8 cellular contexts compared by ENCODE assay signal in genomic region chr13:26186141-26186870, GRCh38. TPM values are rescaled to one million over a fixed set of nuclear protein-coding genes. Genes with fewer than 3 reads are reported as not detected.
A peak's percentile ranks its signal among the peaks of the same experiment; 100 is the strongest.
DNase-seq lines count a peak whose midpoint lies in the region; ATAC-seq, FAIRE-seq and TF ChIP-seq lines count a peak whose summit lies in the region.

No MANE protein-coding gene starts in this region.

- H3K9me2 ChIP-seq in MM.1S (replicated peaks; ENCODE audit: insufficient read depth, low read length) = no peaks in the 10 kb centered on the region

- no peaks in the 10 kb centered on the region for H3K27me3 Mint-ChIP-seq in activated naive CD8-positive, alpha-beta T cell treated with anti-CD3 and anti-CD28 coated beads for 36 hours
- no peaks in the 10 kb centered on the region for H3K27me3 Mint-ChIP-seq in glutamatergic neuron (ENCODE audit: unreplicated experiment)

- H3F3A ChIP-seq in MM.1S (ENCODE audit: insufficient read depth, low read length) = peaks cover 8% of the 10 kb centered on the region

- H3K4me3 Mint-ChIP-seq in activated naive CD8-positive, alpha-beta T cell treated with anti-CD3 and anti-CD28 coated beads for 36 hours = peak overlapping the region; percentile 85
- peak overlapping the region; percentile 89 for H3K4me3 Mint-ChIP-seq in glutamatergic neuron (ENCODE audit: unreplicated experiment)

- peak overlapping the region; percentile 77 for H3K9ac ChIP-seq in MM.1S (ENCODE audit: low read length)

- peak overlapping the region; percentile 53; the same call in 1 of the 2 replicates for H3K4me2 ChIP-seq in MM.1S (ENCODE audit: low read depth, low read length)
- H3K4me2 ChIP-seq in osteoblast (ENCODE audit: insufficient read depth, low read length) = peak overlapping the region; percentile 98

- TF ChIP-seq CTCF in MM.1S (IDR thresholded peaks at IDR 0.05; ENCODE audit: low read length) (peak; percentile 25), glutamatergic neuron (IDR thresholded peaks at IDR 0.05; ENCODE audit: partially characterized antibody, unreplicated experiment) (no peak), osteoblast (IDR thresholded peaks at IDR 0.05; ENCODE audit: extremely low read depth, low read depth, low read length) (peak; percentile 20), thoracic aorta (IDR thresholded peaks at IDR 0.05) (peak; percentile 9)

- H3K9me3 ChIP-seq in MM.1S (replicated peaks; ENCODE audit: insufficient read depth, low read length) (no peaks in the 10 kb centered on the region), osteoblast (ENCODE audit: low read depth, low read length) (no peaks in the 10 kb centered on the region), thoracic aorta (no peaks in the 10 kb centered on the region)

- H3K4me1 ChIP-seq in MM.1S (ENCODE audit: low read length) = no peaks in the 10 kb centered on the region
- H3K4me1 ChIP-seq in osteoblast (ENCODE audit: insufficient read depth, low read length) = peaks cover 5% of the 10 kb centered on the region
- H3K4me1 ChIP-seq in thoracic aorta (ENCODE audit: control insufficient read depth in 1 of 2, low read depth in 2 of 2) = peaks cover 8 to 11% of the 10 kb centered on the region in 2 donors

- H2AFZ ChIP-seq in MM.1S (ENCODE audit: low read length) = peak overlapping the region; percentile 71
- peak overlapping the region; percentile 98 for H2AFZ ChIP-seq in osteoblast (ENCODE audit: low read length)

- peaks cover 19% of the 10 kb centered on the region for H3K4me1 Mint-ChIP-seq in activated naive CD8-positive, alpha-beta T cell treated with anti-CD3 and anti-CD28 coated beads for 36 hours
- H3K4me1 Mint-ChIP-seq in glutamatergic neuron (ENCODE audit: low read depth, unreplicated experiment) = no peaks in the 10 kb centered on the region

- no peaks in the 10 kb centered on the region for H3K9me3 Mint-ChIP-seq in activated naive CD8-positive, alpha-beta T cell treated with anti-CD3 and anti-CD28 coated beads for 36 hours
- peaks cover 6% of the 10 kb centered on the region for H3K9me3 Mint-ChIP-seq in glutamatergic neuron (ENCODE audit: unreplicated experiment)

- H3K27ac Mint-ChIP-seq in activated naive CD8-positive, alpha-beta T cell treated with anti-CD3 and anti-CD28 coated beads for 36 hours = peak overlapping the region; percentile 95
- no peak overlapping the region for H3K27ac Mint-ChIP-seq in glutamatergic neuron (ENCODE audit: unreplicated experiment)

- H3K36me3 ChIP-seq in H7 (replicated peaks; ENCODE audit: control insufficient read depth, insufficient read depth, low read length) = no peaks in the 10 kb centered on the region
- H3K36me3 ChIP-seq in MM.1S (replicated peaks; ENCODE audit: insufficient read depth, low read length) = no peaks in the 10 kb centered on the region
- H3K36me3 ChIP-seq in osteoblast (ENCODE audit: insufficient read depth, low read length) = no peaks in the 10 kb centered on the region
- no peaks in the 10 kb centered on the region for H3K36me3 ChIP-seq in thoracic aorta

- H3K27me3 ChIP-seq in H7 (ENCODE audit: control insufficient read depth, insufficient read depth, low read length) = peaks cover 3% of the 10 kb centered on the region; the same call in 1 of the 2 replicates
- no peaks in the 10 kb centered on the region for H3K27me3 ChIP-seq in MM.1S (replicated peaks; ENCODE audit: insufficient read depth, low read length)
- peaks cover 3% of the 10 kb centered on the region for H3K27me3 ChIP-seq in osteoblast (ENCODE audit: insufficient read depth, low read length)
- no peaks in the 10 kb centered on the region for H3K27me3 ChIP-seq in thoracic aorta (replicated peaks; ENCODE audit: insufficient read depth)

- DNase-seq in H7 = peak; percentile 93
- DNase-seq in MM.1S = peak; percentile 90
- DNase-seq in activated naive CD8-positive, alpha-beta T cell treated with anti-CD3 and anti-CD28 coated beads for 36 hours = peak; percentile 93
- peak; percentile 81 for DNase-seq in glutamatergic neuron
- peak; percentile 93 for DNase-seq in osteoblast (ENCODE audit: insufficient read length, low spot score, missing footprints)
- DNase-seq in thoracic aorta (ENCODE audit: low spot score) = peak; percentile 33

- H3K27ac ChIP-seq in MM.1S (ENCODE audit: low read length) = peak overlapping the region; percentile 89
- H3K27ac ChIP-seq in osteoblast (ENCODE audit: low read depth, low read length) = peak overlapping the region; percentile 78
- peak overlapping the region; percentile 59 to 70 for H3K27ac ChIP-seq in thoracic aorta

- FAIRE-seq in G401.6 (lab: Jason Lieb, UNC) = peak; percentile 91

- H4K20me1 ChIP-seq in MM.1S (ENCODE audit: insufficient read depth, low read length) = no peaks in the 10 kb centered on the region
- no peaks in the 10 kb centered on the region for H4K20me1 ChIP-seq in osteoblast (ENCODE audit: insufficient read depth, low read length)

- H3K79me2 ChIP-seq in MM.1S (ENCODE audit: low read length) = no peaks in the 10 kb centered on the region
- H3K79me2 ChIP-seq in osteoblast (ENCODE audit: insufficient read depth, low read length) = no peaks in the 10 kb centered on the region

- H3K4me3 ChIP-seq in H7 (ENCODE audit: insufficient read depth, low read depth, low read length) = peak overlapping the region; percentile 72
- H3K4me3 ChIP-seq in MM.1S (ENCODE audit: low read length) = peak overlapping the region; percentile 68
- peak overlapping the region; percentile 87 for H3K4me3 ChIP-seq in osteoblast (ENCODE audit: insufficient read depth, low read length)
- peak overlapping the region; percentile 86 for H3K4me3 ChIP-seq in thoracic aorta

- H3K36me3 Mint-ChIP-seq in activated naive CD8-positive, alpha-beta T cell treated with anti-CD3 and anti-CD28 coated beads for 36 hours = peaks cover 13% of the 10 kb centered on the region
- H3K36me3 Mint-ChIP-seq in glutamatergic neuron (ENCODE audit: unreplicated experiment) = no peaks in the 10 kb centered on the region

- ATAC-seq in SK-N-SH treated with all-trans-retinoic acid at 6 μM for 48 hours (peak; percentile 96), thoracic aorta (ENCODE audit: insufficient number of reproducible peaks, low FRiP score, low read depth) (peak; percentile 44)

TF ChIP-seq in SK-N-SH treated with all-trans-retinoic acid at 6 μM for 48 hours, 23 proteins besides CTCF, POLR2A, EP300 and RAD21 (continues in another document):
- TF ChIP-seq BACH2 (CRISPR knock-in tag; IDR thresholded peaks at IDR 0.05; ENCODE audit: borderline replicate concordance) (0 out of 2 replicates have a peak, but pooled peaks have one; percentile 44), TCF4 (CRISPR knock-in tag; IDR thresholded peaks at IDR 0.05; ENCODE audit: borderline replicate concordance) (no peak), OSR1 (CRISPR knock-in tag; IDR thresholded peaks at IDR 0.05) (peak; percentile 83; the same call in 1 of the 2 replicates), TOX (CRISPR knock-in tag; IDR thresholded peaks at IDR 0.05; ENCODE audit: borderline replicate concordance) (no peak), ZFP3 (CRISPR knock-in tag; IDR thresholded peaks at IDR 0.05) (peak; percentile 89), ZC3H10 (CRISPR knock-in tag; IDR thresholded peaks at IDR 0.05) (no peak), ZNF565 (CRISPR knock-in tag; conservative IDR thresholded peaks at IDR 0.05; ENCODE audit: low read depth) (no peak; the same call in 1 of the 2 replicates), ZNF8 (CRISPR knock-in tag; IDR thresholded peaks at IDR 0.05) (no peak; the same call in 1 of the 2 replicates), PATZ1 (CRISPR knock-in tag; IDR thresholded peaks at IDR 0.05; ENCODE audit: borderline replicate concordance) (no peak), TSHZ2 (CRISPR knock-in tag; IDR thresholded peaks at IDR 0.05) (peak; percentile 95), ISL1 (CRISPR knock-in tag; IDR thresholded peaks at IDR 0.05) (peak; percentile 42; the same call in 1 of the 2 replicates)

RNA-seq across cellular contexts. Expression of gene RNF6, which starts 35.8 kb away (rescaled TPM):
- 10.7 and 15.8 TPM in 2 replicates for total RNA-seq in H7 (2014; rRNA removed; shearing (Covaris generic))
- 10 to 100 TPM; 52.3 to 56.2 TPM for total RNA-seq in activated naive CD8-positive, alpha-beta T cell treated with anti-CD3 and anti-CD28 coated beads for 36 hours
- 14.9 TPM for total RNA-seq in glutamatergic neuron (ENCODE audit: unreplicated experiment)
- total RNA-seq in osteoblast = 38.9 and 52.5 TPM in 2 replicates
- 10 to 100 TPM; 22.6 to 23.6 TPM for total RNA-seq in thoracic aorta

Comparison
In these comparisons a context has a peak if more than half of its experiments do, and no peak if none do; other contexts are left out.
1. Peak in every context shown above with its lines: DNase-seq, ATAC-seq, H3K4me3 ChIP-seq and H3K27ac ChIP-seq.
2. DNase-seq: peak in every context shown above with its lines; median percentile 93 in H7; 93 in activated naive CD8-positive, alpha-beta T cell treated with anti-CD3 and anti-CD28 coated beads for 36 hours; 93 in osteoblast; 90 in MM.1S; 81 in glutamatergic neuron; 33 in thoracic aorta.